ENCODE assay signal across 8 cellular contexts in the genomic region with DNA sequence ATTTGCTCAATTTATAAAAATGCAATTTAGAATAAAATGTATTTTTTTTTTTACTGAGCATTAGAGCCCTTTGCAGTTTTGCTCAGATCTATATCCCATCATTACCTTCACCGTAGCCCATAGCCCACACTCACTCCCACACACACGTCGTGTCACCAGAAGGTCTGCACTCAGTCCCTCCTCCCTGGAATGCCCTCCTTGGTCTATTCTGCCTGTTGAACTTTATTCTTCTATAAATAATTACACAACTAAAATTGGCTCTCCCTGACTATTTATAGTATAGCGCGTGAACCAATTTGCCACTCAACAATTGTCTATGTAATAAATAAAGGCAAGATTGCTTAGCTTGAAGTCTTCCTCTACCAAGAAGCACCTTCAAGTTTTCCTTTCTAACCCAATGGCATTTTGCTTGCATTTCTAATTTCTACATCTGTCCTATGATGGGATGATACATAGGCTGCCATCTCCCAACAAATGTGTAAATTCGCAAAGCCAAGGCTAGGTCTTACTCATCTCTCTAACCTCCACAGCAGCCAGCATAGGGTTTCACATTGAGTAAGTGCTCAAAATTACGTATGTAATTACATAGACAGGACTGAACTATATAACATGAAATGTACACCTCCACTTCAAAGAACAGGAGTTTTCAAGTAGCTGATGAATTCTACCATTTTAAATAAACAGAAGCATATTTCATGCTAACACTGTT.
DNase-seq lines count a peak whose midpoint lies in the region; ATAC-seq and TF ChIP-seq lines count a peak whose summit lies in the region.

No MANE protein-coding gene starts in this region.

- ATAC-seq in activated naive CD8-positive, alpha-beta T cell treated with anti-CD3 and anti-CD28 coated beads, Interleukin-2, amount 10 ng/mL, durations not matched to agents 7 days and 5 days (ENCODE audit: low read depth), result peak; percentile 33
- peak; percentile 90 for ATAC-seq in GM21423 (IDR thresholded peaks at IDR 0.05; ENCODE audit: unreplicated experiment)
- peak; percentile 75 for ATAC-seq in HG03354 (IDR thresholded peaks at IDR 0.05; ENCODE audit: poor library complexity, severe bottlenecking, unreplicated experiment)

- H3K9me3 Mint-ChIP-seq in activated naive CD8-positive, alpha-beta T cell treated with anti-CD3 and anti-CD28 coated beads, Interleukin-2, amount 10 ng/mL, durations not matched to agents 7 days and 5 days, result no peaks in the 10 kb centered on the region
- no peaks in the 10 kb centered on the region for H3K9me3 Mint-ChIP-seq in activated naive CD8-positive, alpha-beta T cell treated with anti-CD3 and anti-CD28 coated beads for 36 hours
- no peaks in the 10 kb centered on the region for H3K9me3 Mint-ChIP-seq in progenitor cell of endocrine pancreas (ENCODE audit: low read depth)

- H3K4me3 Mint-ChIP-seq in activated naive CD8-positive, alpha-beta T cell treated with anti-CD3 and anti-CD28 coated beads, Interleukin-2, amount 10 ng/mL, durations not matched to agents 7 days and 5 days, result no peak overlapping the region
- no peak overlapping the region for H3K4me3 Mint-ChIP-seq in activated naive CD8-positive, alpha-beta T cell treated with anti-CD3 and anti-CD28 coated beads for 36 hours
- no peak overlapping the region for H3K4me3 Mint-ChIP-seq in progenitor cell of endocrine pancreas (ENCODE audit: low read depth)

- H3K27me3 Mint-ChIP-seq in activated naive CD8-positive, alpha-beta T cell treated with anti-CD3 and anti-CD28 coated beads, Interleukin-2, amount 10 ng/mL, durations not matched to agents 7 days and 5 days, result peaks cover 33% of the 10 kb centered on the region
- H3K27me3 Mint-ChIP-seq in activated naive CD8-positive, alpha-beta T cell treated with anti-CD3 and anti-CD28 coated beads for 36 hours, result peaks cover 81% of the 10 kb centered on the region
- peaks cover 12% of the 10 kb centered on the region for H3K27me3 Mint-ChIP-seq in progenitor cell of endocrine pancreas

- no peak for DNase-seq in activated naive CD8-positive, alpha-beta T cell treated with anti-CD3 and anti-CD28 coated beads, Interleukin-2, amount 10 ng/mL, durations not matched to agents 7 days and 5 days
- no peak for DNase-seq in activated naive CD8-positive, alpha-beta T cell treated with anti-CD3 and anti-CD28 coated beads for 36 hours
- no peak for DNase-seq in progenitor cell of endocrine pancreas (ENCODE audit: low spot score, unreplicated experiment)
- DNase-seq in NCI-H146 treated with DMSO at 0.1 percent for 48 hours (lab: John Stamatoyannopoulos, UW; ENCODE audit: unreplicated experiment), result no peak
- DNase-seq in dedifferentiated amniotic fluid mesenchymal stem cell (ENCODE audit: extremely low spot score), result no peak
- DNase-seq in NOMO-1 (lab: John Stamatoyannopoulos, UW; ENCODE audit: unreplicated experiment in 2 of 2), result no peak

- POLR2A ChIA-PET in activated naive CD8-positive, alpha-beta T cell treated with anti-CD3 and anti-CD28 coated beads, Interleukin-2, amount 10 ng/mL, durations not matched to agents 7 days and 5 days (lab: Charles Lee), result no interaction called here

- no peaks in the 10 kb centered on the region for H3K4me1 Mint-ChIP-seq in activated naive CD8-positive, alpha-beta T cell treated with anti-CD3 and anti-CD28 coated beads, Interleukin-2, amount 10 ng/mL, durations not matched to agents 7 days and 5 days
- peaks cover 6% of the 10 kb centered on the region for H3K4me1 Mint-ChIP-seq in activated naive CD8-positive, alpha-beta T cell treated with anti-CD3 and anti-CD28 coated beads for 36 hours
- peaks cover 2% of the 10 kb centered on the region for H3K4me1 Mint-ChIP-seq in progenitor cell of endocrine pancreas (ENCODE audit: low read depth)

- no peaks in the 10 kb centered on the region for H3K36me3 Mint-ChIP-seq in activated naive CD8-positive, alpha-beta T cell treated with anti-CD3 and anti-CD28 coated beads, Interleukin-2, amount 10 ng/mL, durations not matched to agents 7 days and 5 days
- no peaks in the 10 kb centered on the region for H3K36me3 Mint-ChIP-seq in activated naive CD8-positive, alpha-beta T cell treated with anti-CD3 and anti-CD28 coated beads for 36 hours
- no peaks in the 10 kb centered on the region for H3K36me3 Mint-ChIP-seq in progenitor cell of endocrine pancreas (ENCODE audit: insufficient read depth)

- no peak for TF ChIP-seq CTCF in progenitor cell of endocrine pancreas (IDR thresholded peaks at IDR 0.05; ENCODE audit: unreplicated experiment)

- no peak overlapping the region for H3K27ac Mint-ChIP-seq in activated naive CD8-positive, alpha-beta T cell treated with anti-CD3 and anti-CD28 coated beads, Interleukin-2, amount 10 ng/mL, durations not matched to agents 7 days and 5 days
- H3K27ac Mint-ChIP-seq in activated naive CD8-positive, alpha-beta T cell treated with anti-CD3 and anti-CD28 coated beads for 36 hours, result no peak overlapping the region
- H3K27ac Mint-ChIP-seq in progenitor cell of endocrine pancreas, result peak overlapping the region; percentile 42

Comparison
In these comparisons a context has a peak if more than half of its experiments do, and no peak if none do; other contexts are left out.
1. ATAC-seq: peak in every context shown above with its lines; median percentile 90 in GM21423; 75 in HG03354; 33 in activated naive CD8-positive, alpha-beta T cell treated with anti-CD3 and anti-CD28 coated beads, Interleukin-2, amount 10 ng/mL, durations not matched to agents 7 days and 5 days.